8 cellular contexts compared by ENCODE assay signal in the genomic region with DNA sequence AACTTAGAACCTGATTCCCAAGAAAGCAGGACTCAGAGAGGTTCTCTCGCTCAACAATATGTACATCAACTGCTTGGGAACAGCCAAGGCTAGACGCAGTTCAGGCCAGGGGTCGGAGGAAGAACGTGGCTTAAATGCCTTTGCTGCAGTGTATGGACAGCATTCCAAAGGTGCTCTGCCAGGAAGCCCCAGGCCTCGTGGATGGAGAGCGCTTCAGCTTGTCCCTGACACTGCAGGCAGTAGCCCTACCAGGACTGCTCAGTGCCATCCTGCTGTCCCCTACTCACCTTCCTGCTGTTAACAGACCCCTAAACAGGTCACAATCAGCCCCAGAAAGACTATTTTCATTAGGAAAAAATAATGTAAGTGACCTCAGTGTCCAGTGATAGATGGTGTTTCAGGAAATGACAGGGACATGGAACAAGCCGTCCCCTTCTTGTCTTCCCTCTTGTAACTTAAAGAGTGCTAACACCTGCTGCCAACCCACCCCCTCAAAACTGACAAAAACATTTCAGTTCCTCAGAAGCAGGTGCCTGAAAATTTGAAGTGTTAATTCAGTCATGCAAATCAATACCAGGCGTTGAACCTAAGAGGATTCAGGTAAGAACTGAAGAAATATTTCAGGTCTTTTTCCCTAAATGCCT. TPM values are rescaled to one million over a fixed set of nuclear protein-coding genes. Genes with fewer than 3 reads are reported as not detected.
DNase-seq lines count a peak whose midpoint lies in the region; ATAC-seq lines count a peak whose summit lies in the region.

No MANE protein-coding gene starts in this region.

- H3K36me3 ChIP-seq in trophoblast cell (ENCODE audit: control insufficient read depth in 1 of 2, insufficient read depth in 2 of 2, low read length in 2 of 2) = peaks cover under 1 to 6% of the 10 kb centered on the region in 2 experiments

- no peaks in the 10 kb centered on the region for H3K27me3 ChIP-seq in trophoblast cell (ENCODE audit: insufficient read depth, low read length)

- peak; percentile 42 for DNase-seq in NCI-H187 treated with DMSO at 0.1 percent for 48 hours (lab: John Stamatoyannopoulos, UW)
- DNase-seq in trophoblast cell = peak; percentile 78 to 79
- DNase-seq in mesenteric fat pad (ENCODE audit: low spot score) = no peak
- DNase-seq in Right ventricle myocardium superior = no peak
- no peak for DNase-seq in NCI-H2196 treated with DMSO at 0.1 percent for 48 hours (lab: John Stamatoyannopoulos, UW; ENCODE audit: unreplicated experiment)
- no peak for DNase-seq in COLO829 (ENCODE audit: low spot score)

- no peak overlapping the region for H2BK120ac ChIP-seq in trophoblast cell (ENCODE audit: insufficient read depth, low read length, poor library complexity)

- H3K18ac ChIP-seq in trophoblast cell (ENCODE audit: low read length) = no peak overlapping the region

- no peak overlapping the region for H2AK5ac ChIP-seq in trophoblast cell (ENCODE audit: low read length)

- intact Hi-C loops in Right ventricle myocardium superior (cut with DNase I) = no loop called here

- WGBS in trophoblast cell (ENCODE audit: extremely low coverage, insufficient coverage, insufficient read length) = no CpG with 5 or more reads among the region's 8 CpGs

- no peak overlapping the region for H3K4me3 ChIP-seq in trophoblast cell (ENCODE audit: low read depth, low read length)

- ATAC-seq in GM18870 (IDR thresholded peaks at IDR 0.05; ENCODE audit: unreplicated experiment) (peak; percentile 45), HG02571 (IDR thresholded peaks at IDR 0.05; ENCODE audit: unreplicated experiment) (peak; percentile 47), Right ventricle myocardium superior (ENCODE audit: poor library complexity) (no peak)

- no peak overlapping the region for H3K14ac ChIP-seq in trophoblast cell (ENCODE audit: low read length)

- H4K12ac ChIP-seq in trophoblast cell (ENCODE audit: low read depth, low read length) = no peak overlapping the region

- H4K91ac ChIP-seq in trophoblast cell (ENCODE audit: low read depth, low read length) = no peak overlapping the region

- peak overlapping the region; percentile 39 for H2BK5ac ChIP-seq in trophoblast cell (ENCODE audit: low read depth, low read length, poor library complexity)

- no peak overlapping the region for H3K9ac ChIP-seq in trophoblast cell (ENCODE audit: low read length)

- H3K4ac ChIP-seq in trophoblast cell (ENCODE audit: low read depth, low read length) = peak overlapping the region; percentile 14

- peak overlapping the region; percentile 3 for H3K4me2 ChIP-seq in trophoblast cell (ENCODE audit: low read length)

- peaks cover 30 to 64% of the 10 kb centered on the region in 2 experiments for H3K4me1 ChIP-seq in trophoblast cell (ENCODE audit: control insufficient read depth in 1 of 2, insufficient read depth in 2 of 2, low read length in 2 of 2)

- H2BK12ac ChIP-seq in trophoblast cell (ENCODE audit: low read length) = no peak overlapping the region

- H3K9me3 ChIP-seq in trophoblast cell (ENCODE audit: insufficient read depth, low read depth, low read length) = no peaks in the 10 kb centered on the region

- peaks cover 36% of the 10 kb centered on the region for H3K79me2 ChIP-seq in trophoblast cell (ENCODE audit: control insufficient read depth, insufficient read depth, low read length, poor library complexity)

- peak overlapping the region; percentile 48 for H3K27ac ChIP-seq in trophoblast cell (ENCODE audit: low read depth, low read length)

- no peak overlapping the region for H2AFZ ChIP-seq in trophoblast cell (ENCODE audit: insufficient read depth, low read length, poor library complexity)

- peaks cover 14% of the 10 kb centered on the region for H3K79me1 ChIP-seq in trophoblast cell (ENCODE audit: low read length)

- H4K8ac ChIP-seq in trophoblast cell (ENCODE audit: low read depth, low read length) = no peak overlapping the region

- H3K23ac ChIP-seq in trophoblast cell (ENCODE audit: low read length) = no peak overlapping the region

RNA-seq across cellular contexts. Expression of a gene that starts 16.5 kb away (rescaled TPM):
- 134 and 136 TPM in 2 replicates for polyA plus RNA-seq in trophoblast cell (2013)
- 175 TPM for total RNA-seq in mesenteric fat pad
- total RNA-seq in Right ventricle myocardium superior = 18.1 TPM

Comparison
In these comparisons a context has a peak if more than half of its experiments do, and no peak if none do; other contexts are left out.
1. DNase-seq: peak in NCI-H187 treated with DMSO at 0.1 percent for 48 hours (single experiment) and trophoblast cell (2 of 2); none in mesenteric fat pad (single experiment), Right ventricle myocardium superior (single experiment), NCI-H2196 treated with DMSO at 0.1 percent for 48 hours (single experiment) and COLO829 (single experiment).